8 cellular contexts compared by ENCODE assay signal in the genomic region with DNA sequence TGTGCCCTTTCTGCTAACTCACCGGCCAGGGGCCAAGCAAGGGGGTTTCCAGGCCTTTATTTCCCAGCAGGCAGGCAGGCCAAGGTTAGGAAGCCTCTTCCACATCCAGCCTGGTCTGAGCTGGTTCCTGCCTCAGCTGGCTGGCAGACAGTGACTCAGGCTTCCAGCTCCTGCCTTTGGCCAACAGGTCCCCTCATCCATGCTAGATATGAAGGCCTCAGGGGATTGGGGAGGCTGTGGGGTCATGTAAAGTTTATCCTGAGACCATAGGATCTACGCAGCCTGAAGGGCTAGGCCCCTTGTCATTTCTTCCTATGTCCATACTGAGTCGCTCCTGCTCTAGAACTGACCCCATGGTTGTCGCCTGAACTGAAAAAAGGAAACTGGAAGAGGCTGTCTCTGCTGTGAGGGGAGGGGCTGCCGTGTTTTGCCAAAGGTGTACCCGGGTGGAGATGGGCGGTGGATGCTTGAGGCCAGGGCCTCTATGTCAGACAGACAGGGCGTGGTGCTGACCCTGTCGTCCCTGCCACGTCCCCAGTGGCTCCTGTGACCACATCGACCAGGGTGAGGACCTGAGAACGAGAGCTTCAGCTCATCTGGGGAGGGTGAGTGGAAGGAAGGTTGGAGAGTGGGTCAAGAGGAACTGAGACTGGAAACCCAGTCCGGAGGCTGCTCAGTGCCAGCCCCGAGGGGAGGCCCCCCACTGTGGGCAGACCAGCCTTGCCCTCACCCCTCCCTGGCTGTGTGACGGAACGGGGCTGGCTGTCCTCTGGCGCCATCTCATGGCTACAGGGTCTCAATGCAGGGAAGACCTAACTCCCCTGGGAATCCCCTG. TPM values are rescaled to one million over a fixed set of nuclear protein-coding genes. Genes with fewer than 3 reads are reported as not detected.
A peak's percentile ranks its signal among the peaks of the same experiment; 100 is the strongest.
DNase-seq lines count a peak whose midpoint lies in the region; ATAC-seq, FAIRE-seq and TF ChIP-seq lines count a peak whose summit lies in the region.

No MANE protein-coding gene starts in this region.

- H3K9me2 ChIP-seq in Loucy (replicated peaks; ENCODE audit: low read depth, low read length), result no peaks in the 10 kb centered on the region

- H3F3A ChIP-seq in Loucy (ENCODE audit: low read depth), result no peaks in the 10 kb centered on the region

- H3K4me2 ChIP-seq in Loucy (ENCODE audit: low read depth, low read length, poor library complexity, severe bottlenecking), result peak overlapping the region; percentile 10

- H3K36me3 ChIP-seq in Loucy (ENCODE audit: insufficient read depth, low read length) (no peaks in the 10 kb centered on the region), right atrium auricular region (no peaks in the 10 kb centered on the region)

- peak; percentile 90 for TF ChIP-seq CTCF in GM10248 (IDR thresholded peaks at IDR 0.05; ENCODE audit: control extremely low read depth, extremely low read depth, low read depth, missing control alignments)
- peak; percentile 97 for TF ChIP-seq CTCF in Loucy (conservative IDR thresholded peaks at IDR 0.05; ENCODE audit: low read length)
- TF ChIP-seq CTCF in astrocyte of the cerebellum (IDR thresholded peaks at IDR 0.05; ENCODE audit: low read depth, low read length, missing control alignments), result peak; percentile 95
- peak; percentile 86 to 93 for TF ChIP-seq CTCF in right atrium auricular region (IDR thresholded peaks at IDR 0.05)

- TF ChIP-seq POLR2A in H54 (IDR thresholded peaks at IDR 0.05; ENCODE audit: low read depth, low read length), result peak; percentile 22; the same call in 1 of the 2 replicates

- no peaks in the 10 kb centered on the region for H4K20me1 ChIP-seq in Loucy (ENCODE audit: insufficient read depth, low read length, poor library complexity, severe bottlenecking)

- POLR2A ChIA-PET in GM10248 (lab: Yijun Ruan, JAX), result interaction anchor here (0.6 to 1.6 kb wide), 2 partner anchors 496 to 564 kb away, joined by 3 to 4 read pairs; no protein-coding TSS in a partner anchor

- DNase-seq in GM10248 (ENCODE audit: extremely low spot score), result peak; percentile 89
- DNase-seq in H54 (ENCODE audit: insufficient read length, low spot score), result peak; percentile 76
- peak; percentile 28 for DNase-seq in SKM-1 treated with dmso at 0.1 percent for 144 hours (lab: John Stamatoyannopoulos, UW; ENCODE audit: unreplicated experiment)
- no peak for DNase-seq in astrocyte of the cerebellum (ENCODE audit: low read depth)
- DNase-seq in right atrium auricular region (ENCODE audit: low spot score), result peak; percentile 85
- peak; percentile 68 for DNase-seq in putamen (ENCODE audit: low spot score)

- no peaks in the 10 kb centered on the region for H3K79me2 ChIP-seq in Loucy (ENCODE audit: insufficient read depth, low read length)

- ATAC-seq in GM19351 (IDR thresholded peaks at IDR 0.05; ENCODE audit: unreplicated experiment), result no peak

- no peak overlapping the region for H3K4me3 ChIP-seq in Loucy (ENCODE audit: low read length, poor library complexity, severe bottlenecking)
- H3K4me3 ChIP-seq in astrocyte of the cerebellum (ENCODE audit: low read depth, low read length), result no peak overlapping the region
- H3K4me3 ChIP-seq in right atrium auricular region, result peak overlapping the region in 1 of 2 donors; percentile 35

- H3K4me1 ChIP-seq in Loucy (ENCODE audit: insufficient read depth, low read length, poor library complexity, severe bottlenecking), result peaks cover 17% of the 10 kb centered on the region
- H3K4me1 ChIP-seq in right atrium auricular region, result peaks cover 0 to 28% of the 10 kb centered on the region in 2 donors

- H3K9ac ChIP-seq in Loucy (ENCODE audit: low read depth, low read length, poor library complexity, severe bottlenecking), result no peak overlapping the region

- peak overlapping the region; percentile 3; the same call in 1 of the 2 replicates for H2AFZ ChIP-seq in Loucy (ENCODE audit: low read length)

- peak overlapping the region; percentile 53 to 71 for H3K27ac ChIP-seq in right atrium auricular region

- in situ Hi-C loops in astrocyte of the cerebellum (cut with HindIII; ENCODE audit: low sequenced_read_pairs), result no loop called here

- no peak for FAIRE-seq in H54 (lab: Jason Lieb, UNC)

- CTCF ChIA-PET in GM10248 (lab: Yijun Ruan, JAX), result interaction anchor here (0.6 to 29.7 kb wide), 38 partner anchors 9 to 842 kb away, joined by 3 to 605 read pairs (median 5); a partner anchor contains a TSS

- H3K9me3 ChIP-seq in Loucy (ENCODE audit: insufficient read depth, low read depth, low read length) (no peaks in the 10 kb centered on the region), right atrium auricular region (no peaks in the 10 kb centered on the region)

- H3K27me3 ChIP-seq in Loucy (ENCODE audit: insufficient read depth, low read length, poor library complexity, severe bottlenecking) (no peaks in the 10 kb centered on the region), right atrium auricular region (no peaks in the 10 kb centered on the region)

RNA-seq across cellular contexts. Expression of a gene that starts 17.0 kb away (rescaled TPM):
- total RNA-seq in right atrium auricular region, result 1 to 10 TPM in 1 of 2 donors, under 1 TPM in 1; 0.19 to 1.9 TPM

RNA-seq across cellular contexts. Expression of a gene that starts 19.0 kb away (rescaled TPM):
- total RNA-seq in right atrium auricular region, result 10 to 100 TPM; 41.6 to 59.9 TPM
